In the genomic region with DNA sequence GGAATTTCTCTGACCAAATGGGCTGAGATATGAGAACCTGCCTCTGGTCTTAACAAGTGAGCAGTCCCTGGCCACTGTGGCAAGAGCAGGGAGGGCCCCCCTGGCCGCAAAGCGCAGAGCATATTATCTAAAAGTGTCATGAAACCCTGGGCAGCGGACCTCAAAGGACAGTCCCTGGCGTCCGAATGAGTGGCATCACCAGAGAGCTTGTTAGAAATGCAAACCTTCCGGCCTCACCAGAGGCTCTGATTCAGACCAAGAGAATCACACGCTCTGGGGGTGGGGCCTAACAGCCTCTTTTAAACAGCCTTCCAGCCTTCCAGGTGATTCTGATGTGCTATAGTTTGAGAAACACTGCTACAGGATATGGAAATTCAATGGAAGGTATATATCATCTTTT, we compare ENCODE assay signal across 1 cellular context.
TF ChIP-seq lines count a peak whose summit lies in the region.

No MANE protein-coding gene starts in this region.

TF ChIP-seq in GM23338, 12 proteins besides CTCF, POLR2A, EP300 and RAD21 (continued from another document):
- TF ChIP-seq, protein P1, sequence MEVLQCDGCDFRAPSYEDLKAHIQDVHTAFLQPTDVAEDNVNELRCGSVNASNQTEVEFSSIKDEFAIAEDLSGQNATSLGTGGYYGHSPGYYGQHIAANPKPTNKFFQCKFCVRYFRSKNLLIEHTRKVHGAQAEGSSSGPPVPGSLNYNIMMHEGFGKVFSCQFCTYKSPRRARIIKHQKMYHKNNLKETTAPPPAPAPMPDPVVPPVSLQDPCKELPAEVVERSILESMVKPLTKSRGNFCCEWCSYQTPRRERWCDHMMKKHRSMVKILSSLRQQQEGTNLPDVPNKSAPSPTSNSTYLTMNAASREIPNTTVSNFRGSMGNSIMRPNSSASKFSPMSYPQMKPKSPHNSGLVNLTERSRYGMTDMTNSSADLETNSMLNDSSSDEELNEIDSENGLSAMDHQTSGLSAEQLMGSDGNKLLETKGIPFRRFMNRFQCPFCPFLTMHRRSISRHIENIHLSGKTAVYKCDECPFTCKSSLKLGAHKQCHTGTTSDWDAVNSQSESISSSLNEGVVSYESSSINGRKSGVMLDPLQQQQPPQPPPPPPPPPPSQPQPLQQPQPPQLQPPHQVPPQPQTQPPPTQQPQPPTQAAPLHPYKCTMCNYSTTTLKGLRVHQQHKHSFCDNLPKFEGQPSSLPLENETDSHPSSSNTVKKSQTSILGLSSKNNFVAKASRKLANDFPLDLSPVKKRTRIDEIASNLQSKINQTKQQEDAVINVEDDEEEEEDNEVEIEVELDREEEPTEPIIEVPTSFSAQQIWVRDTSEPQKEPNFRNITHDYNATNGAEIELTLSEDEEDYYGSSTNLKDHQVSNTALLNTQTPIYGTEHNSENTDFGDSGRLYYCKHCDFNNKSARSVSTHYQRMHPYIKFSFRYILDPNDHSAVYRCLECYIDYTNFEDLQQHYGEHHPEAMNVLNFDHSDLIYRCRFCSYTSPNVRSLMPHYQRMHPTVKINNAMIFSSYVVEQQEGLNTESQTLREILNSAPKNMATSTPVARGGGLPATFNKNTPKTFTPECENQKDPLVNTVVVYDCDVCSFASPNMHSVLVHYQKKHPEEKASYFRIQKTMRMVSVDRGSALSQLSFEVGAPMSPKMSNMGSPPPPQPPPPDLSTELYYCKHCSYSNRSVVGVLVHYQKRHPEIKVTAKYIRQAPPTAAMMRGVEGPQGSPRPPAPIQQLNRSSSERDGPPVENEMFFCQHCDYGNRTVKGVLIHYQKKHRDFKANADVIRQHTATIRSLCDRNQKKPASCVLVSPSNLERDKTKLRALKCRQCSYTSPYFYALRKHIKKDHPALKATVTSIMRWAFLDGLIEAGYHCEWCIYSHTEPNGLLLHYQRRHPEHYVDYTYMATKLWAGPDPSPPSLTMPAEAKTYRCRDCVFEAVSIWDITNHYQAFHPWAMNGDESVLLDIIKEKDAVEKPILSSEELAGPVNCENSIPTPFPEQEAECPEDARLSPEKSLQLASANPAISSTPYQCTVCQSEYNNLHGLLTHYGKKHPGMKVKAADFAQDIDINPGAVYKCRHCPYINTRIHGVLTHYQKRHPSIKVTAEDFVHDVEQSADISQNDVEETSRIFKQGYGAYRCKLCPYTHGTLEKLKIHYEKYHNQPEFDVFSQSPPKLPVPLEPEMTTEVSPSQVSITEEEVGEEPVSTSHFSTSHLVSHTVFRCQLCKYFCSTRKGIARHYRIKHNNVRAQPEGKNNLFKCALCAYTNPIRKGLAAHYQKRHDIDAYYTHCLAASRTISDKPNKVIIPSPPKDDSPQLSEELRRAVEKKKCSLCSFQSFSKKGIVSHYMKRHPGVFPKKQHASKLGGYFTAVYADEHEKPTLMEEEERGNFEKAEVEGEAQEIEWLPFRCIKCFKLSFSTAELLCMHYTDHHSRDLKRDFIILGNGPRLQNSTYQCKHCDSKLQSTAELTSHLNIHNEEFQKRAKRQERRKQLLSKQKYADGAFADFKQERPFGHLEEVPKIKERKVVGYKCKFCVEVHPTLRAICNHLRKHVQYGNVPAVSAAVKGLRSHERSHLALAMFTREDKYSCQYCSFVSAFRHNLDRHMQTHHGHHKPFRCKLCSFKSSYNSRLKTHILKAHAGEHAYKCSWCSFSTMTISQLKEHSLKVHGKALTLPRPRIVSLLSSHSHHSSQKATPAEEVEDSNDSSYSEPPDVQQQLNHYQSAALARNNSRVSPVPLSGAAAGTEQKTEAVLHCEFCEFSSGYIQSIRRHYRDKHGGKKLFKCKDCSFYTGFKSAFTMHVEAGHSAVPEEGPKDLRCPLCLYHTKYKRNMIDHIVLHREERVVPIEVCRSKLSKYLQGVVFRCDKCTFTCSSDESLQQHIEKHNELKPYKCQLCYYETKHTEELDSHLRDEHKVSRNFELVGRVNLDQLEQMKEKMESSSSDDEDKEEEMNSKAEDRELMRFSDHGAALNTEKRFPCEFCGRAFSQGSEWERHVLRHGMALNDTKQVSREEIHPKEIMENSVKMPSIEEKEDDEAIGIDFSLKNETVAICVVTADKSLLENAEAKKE (CRISPR knock-in tag; IDR thresholded peaks at IDR 0.05) = no peak
- TF ChIP-seq JUNB (IDR thresholded peaks at IDR 0.05; ENCODE audit: unreplicated experiment) (no peak), POLR2AphosphoS5 (IDR thresholded peaks at IDR 0.05; ENCODE audit: low read depth) (no peak), CREB1 (CRISPR knock-in tag; IDR thresholded peaks at IDR 0.05; ENCODE audit: low read depth) (no peak)
- TF ChIP-seq, protein P2, sequence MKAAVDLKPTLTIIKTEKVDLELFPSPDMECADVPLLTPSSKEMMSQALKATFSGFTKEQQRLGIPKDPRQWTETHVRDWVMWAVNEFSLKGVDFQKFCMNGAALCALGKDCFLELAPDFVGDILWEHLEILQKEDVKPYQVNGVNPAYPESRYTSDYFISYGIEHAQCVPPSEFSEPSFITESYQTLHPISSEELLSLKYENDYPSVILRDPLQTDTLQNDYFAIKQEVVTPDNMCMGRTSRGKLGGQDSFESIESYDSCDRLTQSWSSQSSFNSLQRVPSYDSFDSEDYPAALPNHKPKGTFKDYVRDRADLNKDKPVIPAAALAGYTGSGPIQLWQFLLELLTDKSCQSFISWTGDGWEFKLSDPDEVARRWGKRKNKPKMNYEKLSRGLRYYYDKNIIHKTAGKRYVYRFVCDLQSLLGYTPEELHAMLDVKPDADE (IDR thresholded peaks at IDR 0.05) = no peak
